8 cellular contexts compared by ENCODE assay signal in genomic region chr7:116954443-116954838, GRCh38. TPM values are rescaled to one million over a fixed set of nuclear protein-coding genes. Genes with fewer than 3 reads are reported as not detected.
DNase-seq lines count a peak whose midpoint lies in the region; ATAC-seq and TF ChIP-seq lines count a peak whose summit lies in the region.

No MANE protein-coding gene starts in this region.

- peaks cover 11% of the 10 kb centered on the region for H3F3A ChIP-seq in DOHH2 (ENCODE audit: control insufficient read depth, insufficient read depth)

- no peak overlapping the region for H4K91ac ChIP-seq in neuronal stem cell (ENCODE audit: low read depth, low read length, poor library complexity)

- H3K27me3 ChIP-seq in DOHH2 (ENCODE audit: control insufficient read depth, low read length) (no peaks in the 10 kb centered on the region), KMS-11 (ENCODE audit: insufficient read depth, low read depth) (no peaks in the 10 kb centered on the region), ectodermal cell (ENCODE audit: control insufficient read depth, insufficient read depth, low read length, poor library complexity, severe bottlenecking) (no peaks in the 10 kb centered on the region), neuronal stem cell (ENCODE audit: control insufficient read depth in 3 of 3, insufficient read depth in 3 of 3, low read depth in 1 of 3, low read length in 3 of 3) (no peaks in the 10 kb centered on the region)

- TF ChIP-seq CTCF in DOHH2 (IDR thresholded peaks at IDR 0.05; ENCODE audit: low read depth, low read length, poor library complexity, severe bottlenecking) = no peak
- TF ChIP-seq CTCF in KMS-11 (conservative IDR thresholded peaks at IDR 0.05; ENCODE audit: low read depth, low read length) = no peak

- H3K4me2 ChIP-seq in DOHH2 (ENCODE audit: low read length) (peak overlapping the region; percentile 92), KMS-11 (peak overlapping the region; percentile 67), neuronal stem cell (ENCODE audit: insufficient read depth, low read length, poor library complexity, severe bottlenecking) (peak overlapping the region; percentile 59)

- H2BK15ac ChIP-seq in neuronal stem cell (ENCODE audit: low read length) = no peak overlapping the region

- no peak overlapping the region for H3K4ac ChIP-seq in neuronal stem cell (ENCODE audit: low read length)

- no peak overlapping the region for H4K8ac ChIP-seq in neuronal stem cell (ENCODE audit: low read depth, low read length)

- WGBS in ectodermal cell, 2 experiments = 9 to 13% methylated on average over 8 of the region's 8 CpGs
- no CpG with 5 or more reads among the region's 8 CpGs for WGBS in neuronal stem cell (ENCODE audit: extremely low coverage in 2 of 2, insufficient read length in 2 of 2, insufficient replicate concordance in 1 of 2), 2 donors

- peak overlapping the region; percentile 87 for H2AFZ ChIP-seq in KMS-11 (ENCODE audit: low read depth)
- H2AFZ ChIP-seq in neuronal stem cell (ENCODE audit: low read length) = peak overlapping the region; percentile 76

- H2BK12ac ChIP-seq in neuronal stem cell (ENCODE audit: low read length) = no peak overlapping the region

- H3K79me2 ChIP-seq in DOHH2 (ENCODE audit: control insufficient read depth, low read length) (peaks cover 23% of the 10 kb centered on the region), KMS-11 (ENCODE audit: insufficient read depth, low read depth) (peaks cover 5% of the 10 kb centered on the region; the same call in 1 of the 2 replicates)

- H3K79me1 ChIP-seq in neuronal stem cell (ENCODE audit: low read depth, low read length) = no peaks in the 10 kb centered on the region

- peak overlapping the region; percentile 89 for H3K4me3 ChIP-seq in DOHH2 (ENCODE audit: low read length)
- H3K4me3 ChIP-seq in KMS-11 (IDR thresholded peaks at IDR 0.05; ENCODE audit: insufficient read depth, low read depth, low read length) = no peak overlapping the region
- H3K4me3 ChIP-seq in ectodermal cell (ENCODE audit: insufficient read depth, low read depth, low read length) = peak overlapping the region; percentile 88
- peak overlapping the region; percentile 70 to 96 for H3K4me3 ChIP-seq in neuronal stem cell (ENCODE audit: low read length in 2 of 2)

- H3K9me2 ChIP-seq in DOHH2 (replicated peaks; ENCODE audit: control insufficient read depth, low read length) = no peaks in the 10 kb centered on the region

- H3K36me3 ChIP-seq in DOHH2 (ENCODE audit: control insufficient read depth, low read length) = no peaks in the 10 kb centered on the region
- H3K36me3 ChIP-seq in KMS-11 (ENCODE audit: insufficient read depth) = no peaks in the 10 kb centered on the region
- no peaks in the 10 kb centered on the region for H3K36me3 ChIP-seq in ectodermal cell (ENCODE audit: control insufficient read depth, insufficient read depth, low read length)
- no peaks in the 10 kb centered on the region for H3K36me3 ChIP-seq in neuronal stem cell (replicated peaks in 1 of 2; ENCODE audit: control insufficient read depth in 2 of 2, insufficient read depth in 2 of 2, low read length in 2 of 2)

- H2AK5ac ChIP-seq in neuronal stem cell (ENCODE audit: low read depth, low read length) = no peak overlapping the region

- no peak for DNase-seq in neuronal stem cell (ENCODE audit: low spot score)
- no peak for DNase-seq in HCEC 1CT

- H2BK5ac ChIP-seq in neuronal stem cell (ENCODE audit: low read length) = no peak overlapping the region

- H3K9me3 ChIP-seq in DOHH2 (ENCODE audit: control insufficient read depth, insufficient read depth, low read length) (no peaks in the 10 kb centered on the region), ectodermal cell (ENCODE audit: control insufficient read depth, low read length) (no peaks in the 10 kb centered on the region), neuronal stem cell (replicated peaks in 1 of 2; ENCODE audit: control insufficient read depth in 2 of 2, insufficient read depth in 1 of 2, low read depth in 1 of 2, low read length in 2 of 2) (no peaks in the 10 kb centered on the region)

- ATAC-seq in HG03175 (IDR thresholded peaks at IDR 0.05; ENCODE audit: unreplicated experiment) (no peak), HG02798 (IDR thresholded peaks at IDR 0.05; ENCODE audit: poor library complexity, unreplicated experiment) (no peak), HG02973 (IDR thresholded peaks at IDR 0.05; ENCODE audit: unreplicated experiment) (no peak)

- H3K18ac ChIP-seq in neuronal stem cell (ENCODE audit: low read length) = no peak overlapping the region

- H4K20me1 ChIP-seq in DOHH2 (ENCODE audit: control insufficient read depth, insufficient read depth, low read depth, low read length) (no peaks in the 10 kb centered on the region), KMS-11 (ENCODE audit: insufficient read depth) (no peaks in the 10 kb centered on the region)

- H3K9ac ChIP-seq in KMS-11 (peak overlapping the region; percentile 92), neuronal stem cell (ENCODE audit: low read depth, low read length, poor library complexity) (no peak overlapping the region)

- no peak overlapping the region for H3K23ac ChIP-seq in neuronal stem cell (ENCODE audit: low read depth, low read length, poor library complexity)

- H2BK120ac ChIP-seq in neuronal stem cell (ENCODE audit: low read depth, low read length) = no peak overlapping the region

- H3K4me1 ChIP-seq in DOHH2 (ENCODE audit: control insufficient read depth, low read length) (peaks cover 38% of the 10 kb centered on the region), KMS-11 (ENCODE audit: low read depth, poor library complexity, severe bottlenecking) (peaks cover 49% of the 10 kb centered on the region), ectodermal cell (ENCODE audit: control insufficient read depth, insufficient read depth, low read length) (peaks cover 5% of the 10 kb centered on the region), neuronal stem cell (ENCODE audit: control insufficient read depth in 2 of 2, insufficient read depth in 1 of 2, low read depth in 1 of 2, low read length in 2 of 2) (peaks cover 4 to 7% of the 10 kb centered on the region in 2 donors)

- H3K27ac ChIP-seq in DOHH2 (ENCODE audit: low read depth, low read length) (0 out of 2 replicates have a peak overlapping the region, but pooled peaks have one; percentile 5), KMS-11 (peak overlapping the region; percentile 89), ectodermal cell (ENCODE audit: insufficient read depth, low read depth, low read length, poor library complexity, severe bottlenecking) (peak overlapping the region; percentile 11), neuronal stem cell (replicated peaks; ENCODE audit: low read length) (peak overlapping the region; percentile 93)

- no peak overlapping the region for H3K14ac ChIP-seq in neuronal stem cell (ENCODE audit: low read length)

RNA-seq across cellular contexts. Expression of gene ST7, which starts 1.1 kb away (rescaled TPM):
- polyA plus RNA-seq in ectodermal cell (2013, experiment 1 of 4) = 8.7 TPM
- 10.1 TPM for polyA plus RNA-seq in ectodermal cell (2013, experiment 2 of 4)
- 7.3 TPM for polyA plus RNA-seq in ectodermal cell (2013, experiment 3 of 4)
- polyA plus RNA-seq in ectodermal cell (2013, experiment 4 of 4) = 10.2 TPM
- 4.0 TPM for polyA plus RNA-seq in neuronal stem cell (2013, experiment 1 of 2)
- polyA plus RNA-seq in neuronal stem cell (2013, experiment 2 of 2) = 3.9 TPM

Comparison
In these comparisons a context has a peak if more than half of its experiments do, and no peak if none do; other contexts are left out.
1. H3K27ac ChIP-seq: peak in every context shown above with its lines; median percentile 93 in neuronal stem cell; 89 in KMS-11; 11 in ectodermal cell; 5 in DOHH2.